In the genomic region with DNA sequence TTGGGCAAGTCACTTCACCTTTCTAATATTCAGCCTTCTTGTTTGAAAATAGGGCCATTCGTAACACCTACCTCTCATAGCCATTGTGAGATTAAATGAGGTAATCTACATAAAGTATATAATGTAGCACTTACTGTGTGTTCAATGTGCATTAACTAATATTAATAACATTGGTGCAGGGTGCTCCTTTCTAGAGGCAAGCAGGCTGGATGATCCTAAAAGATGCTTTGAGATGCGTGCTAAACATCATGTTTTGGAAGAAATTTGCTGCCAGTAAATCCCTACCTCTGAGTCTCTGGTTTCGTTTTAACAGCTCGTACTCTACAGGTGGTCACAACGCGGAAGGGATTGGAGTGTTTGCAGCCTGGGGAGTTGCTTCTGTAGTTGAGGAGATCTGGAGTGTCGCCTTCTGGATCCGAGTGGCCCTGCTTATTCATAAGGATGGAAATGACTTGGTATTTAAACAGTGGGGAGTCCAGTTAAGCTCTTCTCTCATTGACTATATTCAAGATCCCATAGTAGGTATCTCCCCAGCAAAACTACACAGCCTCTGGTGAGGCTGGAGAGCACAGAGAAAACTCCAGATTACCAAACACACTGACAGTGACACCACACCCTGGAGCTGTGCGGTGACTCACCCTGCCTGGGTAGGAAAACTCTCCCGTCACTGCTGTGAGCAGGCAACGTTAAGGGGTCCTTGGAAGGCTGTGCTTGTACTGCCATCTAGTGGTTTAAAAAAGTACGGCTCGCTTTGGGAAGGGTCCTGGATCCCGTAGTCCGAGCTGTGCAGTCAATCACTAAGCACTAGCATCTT, we compare ENCODE assay signal across 8 cellular contexts.
A peak's percentile ranks its signal among the peaks of the same experiment; 100 is the strongest.
DNase-seq lines count a peak whose midpoint lies in the region; ATAC-seq and TF ChIP-seq lines count a peak whose summit lies in the region.

No MANE protein-coding gene starts in this region.

- H3K4me3 ChIP-seq in GM12865 (ENCODE audit: low read depth, low read length) (no peak overlapping the region), NB4 (ENCODE audit: low read depth, low read length) (no peak overlapping the region), SJCRH30 (no peak overlapping the region)

- H3K27me3 ChIP-seq in SJCRH30 = no peaks in the 10 kb centered on the region

- H3K27me3 Mint-ChIP-seq in osteocyte (ENCODE audit: unreplicated experiment) = no peaks in the 10 kb centered on the region
- peaks cover 7% of the 10 kb centered on the region for H3K27me3 Mint-ChIP-seq in type B pancreatic cell

- TF ChIP-seq POLR2A in NB4 (IDR thresholded peaks at IDR 0.05; ENCODE audit: extremely low read depth, insufficient read length) = no peak

- no peaks in the 10 kb centered on the region for H3K9me3 ChIP-seq in SJCRH30 (replicated peaks)

- H3K4me3 Mint-ChIP-seq in osteocyte (ENCODE audit: unreplicated experiment) = no peak overlapping the region
- peak overlapping the region; percentile 59 for H3K4me3 Mint-ChIP-seq in type B pancreatic cell

- H3K4me1 Mint-ChIP-seq in osteocyte (ENCODE audit: unreplicated experiment) = peaks cover 5% of the 10 kb centered on the region
- peaks cover 7% of the 10 kb centered on the region for H3K4me1 Mint-ChIP-seq in type B pancreatic cell (ENCODE audit: unreplicated experiment)

- H3K36me3 ChIP-seq in SJCRH30 = no peaks in the 10 kb centered on the region

- no peaks in the 10 kb centered on the region for H3K4me1 ChIP-seq in SJCRH30

- ATAC-seq in HG02623 (IDR thresholded peaks at IDR 0.05; ENCODE audit: unreplicated experiment) = peak; percentile 95

- no peaks in the 10 kb centered on the region for H3K9me3 Mint-ChIP-seq in osteocyte (ENCODE audit: unreplicated experiment)
- H3K9me3 Mint-ChIP-seq in type B pancreatic cell = no peaks in the 10 kb centered on the region

- H3K27ac ChIP-seq in SJCRH30 = no peak overlapping the region

- H3K27ac Mint-ChIP-seq in osteocyte (ENCODE audit: unreplicated experiment) = no peak overlapping the region
- peak overlapping the region; percentile 89 for H3K27ac Mint-ChIP-seq in type B pancreatic cell

- DNase-seq in GM12865 (ENCODE audit: low read depth) (peak; percentile 81), NB4 (ENCODE audit: low read depth) (peak; percentile 90), SJCRH30 (peak; percentile 89 to 95), foreskin melanocyte (peak; percentile 82), osteocyte (ENCODE audit: extremely low spot score, unreplicated experiment) (peak; percentile 94), type B pancreatic cell (ENCODE audit: extremely low spot score, unreplicated experiment) (peak; percentile 83)
- DNase-seq in activated gamma-delta T cell treated with anti-CD3 and anti-CD28 coated beads, Interleukin-2, amount 50 U/mL, for 16 hours (ENCODE audit: low read depth) = peak; percentile 70

- TF ChIP-seq CTCF in GM12865 (IDR thresholded peaks at IDR 0.05; ENCODE audit: insufficient read depth, low read depth, low read length, missing control alignments) (peak; percentile 80), NB4 (IDR thresholded peaks at IDR 0.05; ENCODE audit: low read depth, low read length) (peak; percentile 65), osteocyte (IDR thresholded peaks at IDR 0.05) (peak; percentile 90), type B pancreatic cell (conservative IDR thresholded peaks at IDR 0.05) (peak; percentile 97)

- H3K36me3 Mint-ChIP-seq in osteocyte (ENCODE audit: unreplicated experiment) (no peaks in the 10 kb centered on the region), type B pancreatic cell (no peaks in the 10 kb centered on the region)
